3 cellular contexts compared by ENCODE assay signal in the genomic region with DNA sequence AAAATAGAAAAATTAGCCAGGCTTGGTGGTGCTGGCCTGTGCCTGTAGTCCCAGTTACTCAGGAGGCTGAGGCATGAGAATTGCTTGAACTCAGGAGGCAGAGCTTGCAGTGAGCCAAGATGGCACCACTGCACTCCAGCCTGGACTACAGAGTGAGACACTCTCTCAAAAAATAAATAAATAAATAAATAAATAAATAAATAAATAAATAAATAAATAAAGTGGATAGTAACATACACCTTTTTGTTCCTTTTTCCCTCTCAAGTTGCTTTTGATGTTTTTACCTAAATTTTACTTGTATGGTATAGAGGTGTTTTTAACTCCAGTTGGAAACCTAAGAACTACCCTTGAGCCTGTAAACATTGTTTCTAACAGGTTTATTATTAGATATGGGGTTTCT. TPM values are rescaled to one million over a fixed set of nuclear protein-coding genes. Genes with fewer than 3 reads are reported as not detected.
"Had no signal": no experiment of that assay in that cellular context is flagged by ENCODE, and none has a peak within 500 bp of the region (broad histone marks: within the 10 kb centered on the region; RNA-seq: fewer than 3 reads in every experiment).

No MANE protein-coding gene starts in this region.

RNA-seq across cellular contexts. Expression of gene TMEM25, which starts 47.0 kb away (rescaled TPM):
- total RNA-seq: SK-MEL-5 had no signal

RNA-seq across cellular contexts. Expression of gene TTC36, which starts 50.7 kb away (rescaled TPM):
- total RNA-seq: NCI-H460, RPMI7951, SK-MEL-5 had no signal
